ENCODE assay signal across 32 cellular contexts in the genomic region with DNA sequence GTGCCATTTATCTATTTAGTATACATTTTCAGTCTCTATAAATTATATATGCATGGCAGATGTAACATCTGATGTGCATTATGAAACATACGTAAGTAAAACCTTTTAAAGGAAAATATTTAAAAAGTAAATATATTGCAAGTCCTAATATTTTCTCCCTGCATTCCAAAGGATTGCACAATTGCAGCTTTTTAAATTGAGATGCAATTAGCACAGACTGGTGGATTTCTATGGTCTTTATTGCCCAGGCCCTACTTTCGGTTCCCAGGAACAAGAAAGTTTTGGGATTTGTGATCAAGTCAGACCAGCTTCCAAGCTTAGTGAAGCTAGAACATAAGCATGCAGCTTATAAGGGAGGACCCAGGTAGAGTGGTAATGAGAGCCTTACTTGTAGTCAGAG.
"Had no signal": no experiment of that assay in that cellular context is flagged by ENCODE, and none has a peak within 500 bp of the region (broad histone marks: within the 10 kb centered on the region; RNA-seq: fewer than 3 reads in every experiment).

No MANE protein-coding gene starts in this region.

- H3K36me3 ChIP-seq: adrenal gland, brain microvascular endothelial cell, breast epithelium had no signal

- DNase-seq: activated B cell treated with CpG ODN at 0.5 μM for 24 hours; activated CD4-positive, alpha-beta memory T cell treated with anti-CD3 and anti-CD28 coated beads for 36 hours; activated CD4-positive, alpha-beta T cell treated with anti-CD3 and anti-CD28 coated beads for 4 hours; activated CD4-positive, alpha-beta T cell treated with anti-CD3 and anti-CD28 coated beads, Interleukin-2, amount 10 ng/mL, durations not matched to agents 24 days and 14 days; activated CD4-positive, alpha-beta T cell treated with anti-CD3 and anti-CD28 coated beads, Interleukin-2, amount 50 U/mL, for 1 hour; activated CD4-positive, alpha-beta T cell treated with anti-CD3 and anti-CD28 coated beads, Interleukin-2, amount 50 U/mL, for 4 hours; activated CD4-positive, CD25-positive, alpha-beta regulatory T cell treated with anti-CD3 and anti-CD28 coated beads, Interleukin-2, amount 50 U/mL, for 72 hours; activated CD8-positive, alpha-beta memory T cell treated with anti-CD3 and anti-CD28 coated beads, Interleukin-2, amount 50 U/mL, for 4 hours; activated CD8-positive, alpha-beta T cell treated with anti-CD3 and anti-CD28 coated beads for 36 hours; activated effector memory CD4-positive, alpha-beta T cell treated with anti-CD3 and anti-CD28 coated beads, Interleukin-2, amount 50 U/mL, for 16 hours; activated gamma-delta T cell treated with Interleukin-2 at 50 U/mL for 16 hours; activated naive CD4-positive, alpha-beta T cell; activated naive CD4-positive, alpha-beta T cell treated with anti-CD3 and anti-CD28 coated beads for 36 hours; activated naive CD4-positive, alpha-beta T cell treated with anti-CD3 and anti-CD28 coated beads, Interleukin-2, amount 50 U/mL, for 16 hours; activated naive CD8-positive, alpha-beta T cell treated with anti-CD3 and anti-CD28 coated beads for 36 hours; activated T-cell treated with anti-CD3 and anti-CD28 coated beads for 4 hours; activated T-cell treated with anti-CD3 and anti-CD28 coated beads, Interleukin-2, amount 50 U/mL, for 1 hour; activated T-cell treated with anti-CD3 and anti-CD28 coated beads, Interleukin-2, amount 50 U/mL, for 4 hours; activated T-cell treated with anti-CD3 and anti-CD28 coated beads, Interleukin-2, amount 50 U/mL, for 72 hours; adrenal gland; amygdala; aorta; body of pancreas; brain microvascular endothelial cell; central memory CD4-positive, alpha-beta T cell; T-helper 1 cell; T-helper 2 cell; T-helper 9 cell had no signal

- H3K4me1 ChIP-seq: adrenal gland, body of pancreas, breast epithelium had no signal

- H3K27ac ChIP-seq: adrenal gland, body of pancreas, brain microvascular endothelial cell, breast epithelium, VCaP had no signal

- ATAC-seq: activated CD8-positive, alpha-beta T cell treated with anti-CD3 and anti-CD28 coated beads for 36 hours; activated naive CD4-positive, alpha-beta T cell treated with anti-CD3 and anti-CD28 coated beads, Interleukin-2, amount 50 U/mL, for 72 hours; activated T-cell treated with anti-CD3 and anti-CD28 coated beads, Interleukin-2, amount 50 U/mL, for 4 hours; activated T-cell treated with anti-CD3 and anti-CD28 coated beads, Interleukin-2, amount 50 U/mL, for 72 hours; activated T-helper 17 cell treated with anti-CD3 and anti-CD28 coated beads, Interleukin-2, amount 50 U/mL, for 72 hours; body of pancreas had no signal

- H3K27me3 ChIP-seq: adrenal gland, body of pancreas, brain microvascular endothelial cell, breast epithelium had no signal

- H3K4me3 ChIP-seq: adrenal gland, body of pancreas, breast epithelium had no signal

- H3K9me3 ChIP-seq: adrenal gland, body of pancreas, breast epithelium had no signal
